In genomic region chr4:185573651-185574199, GRCh38 we compare ENCODE assay signal across 1 cellular context.
TF ChIP-seq lines count a peak whose summit lies in the region.

No MANE protein-coding gene starts in this region.

TF ChIP-seq in A549, 52 proteins besides CTCF, POLR2A, EP300 and RAD21 (continued from another document):
- TF ChIP-seq REST (IDR thresholded peaks at IDR 0.05): no peak
- TF ChIP-seq ELK1 (IDR thresholded peaks at IDR 0.05; ENCODE audit: low read depth, low read length): no peak
